15 cellular contexts compared by ENCODE assay signal in the genomic region with DNA sequence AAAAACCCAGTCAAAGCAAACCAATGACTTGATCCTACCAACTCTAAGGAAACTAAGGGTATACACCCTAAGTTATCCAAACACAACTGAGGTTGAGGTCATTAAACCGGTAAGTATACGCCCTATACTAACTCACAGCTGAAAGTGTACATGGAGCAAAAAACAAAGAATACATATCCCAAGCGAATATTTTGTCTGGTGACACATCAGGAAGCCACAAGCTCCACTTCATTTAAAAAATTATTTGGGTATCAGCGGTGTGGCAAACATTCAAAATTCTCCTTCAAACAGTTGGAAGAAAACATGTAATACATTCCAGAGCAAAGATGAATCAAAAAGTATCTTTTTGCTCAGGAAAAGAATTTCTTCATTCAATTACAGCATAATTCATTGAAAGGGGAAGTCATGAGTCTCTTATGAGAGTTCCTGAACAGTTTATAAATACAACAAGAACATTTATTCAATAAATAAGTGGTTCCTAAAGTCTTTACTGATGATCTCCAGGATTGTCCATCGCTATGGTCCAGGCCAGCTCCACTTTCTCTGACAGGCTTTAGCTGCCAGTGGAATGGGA. TPM values are rescaled to one million over a fixed set of nuclear protein-coding genes. Genes with fewer than 3 reads are reported as not detected.
A peak's percentile ranks its signal among the peaks of the same experiment; 100 is the strongest.
DNase-seq lines count a peak whose midpoint lies in the region; ATAC-seq and TF ChIP-seq lines count a peak whose summit lies in the region.
"Had no signal": no experiment of that assay in that cellular context is flagged by ENCODE, and none has a peak within 500 bp of the region (broad histone marks: within the 10 kb centered on the region; RNA-seq: fewer than 3 reads in every experiment).

No MANE protein-coding gene starts in this region.

- TF ChIP-seq CTCF in AG10803 (conservative IDR thresholded peaks at IDR 0.05; ENCODE audit: low read length) (no peak), DOHH2 (IDR thresholded peaks at IDR 0.05; ENCODE audit: low read depth, low read length, poor library complexity, severe bottlenecking) (no peak), lower lobe of right lung (IDR thresholded peaks at IDR 0.05) (no peak), WTC11 (IDR thresholded peaks at IDR 0.05) (no peak), gastroesophageal sphincter (IDR thresholded peaks at IDR 0.05) (no peak)

- no peak for ATAC-seq in T-helper 17 cell
- ATAC-seq in lower lobe of right lung = peak in 1 of 2 donors; percentile 9
- no peak for ATAC-seq in WTC11
- no peak for ATAC-seq in gastroesophageal sphincter
- ATAC-seq: heart right ventricle had no signal

- H3K4me3 ChIP-seq in AG10803 (ENCODE audit: low read length) = no peak overlapping the region
- H3K4me3 ChIP-seq in DOHH2 (ENCODE audit: low read length) = no peak overlapping the region
- no peak overlapping the region for H3K4me3 ChIP-seq in lower lobe of right lung
- H3K4me3 ChIP-seq in gastroesophageal sphincter = no peak overlapping the region
- H3K4me3 ChIP-seq: heart right ventricle, lung, ovary had no signal

- H3K4me2 ChIP-seq in DOHH2 (ENCODE audit: low read length) = no peak overlapping the region

- H3F3A ChIP-seq in DOHH2 (ENCODE audit: control insufficient read depth, insufficient read depth) = peaks cover 4% of the 10 kb centered on the region; the same call in 1 of the 2 replicates

- TF ChIP-seq POLR2A in gastroesophageal sphincter (IDR thresholded peaks at IDR 0.05) = no peak

- TF ChIP-seq EP300 in gastroesophageal sphincter (IDR thresholded peaks at IDR 0.05) = no peak

- H3K36me3 Mint-ChIP-seq in T-helper 17 cell (ENCODE audit: low read depth) (peaks cover 6% of the 10 kb centered on the region), WTC11 (no peaks in the 10 kb centered on the region)

- H3K27ac ChIP-seq in DOHH2 (ENCODE audit: low read depth, low read length) (peak overlapping the region; percentile 19; the same call in 1 of the 2 replicates), lower lobe of right lung (peak overlapping the region; percentile 63), gastroesophageal sphincter (no peak overlapping the region)
- H3K27ac ChIP-seq: ovary had no signal

- WGBS in gastroesophageal sphincter (ENCODE audit: low coverage in 1 of 2), 2 donors = 67 to 88% methylated on average over 5 of the region's 5 CpGs

- no peaks in the 10 kb centered on the region for H3K27me3 ChIP-seq in DOHH2 (ENCODE audit: control insufficient read depth, low read length)
- H3K27me3 ChIP-seq in lower lobe of right lung (ENCODE audit: low read depth) = no peaks in the 10 kb centered on the region
- no peaks in the 10 kb centered on the region for H3K27me3 ChIP-seq in gastroesophageal sphincter
- H3K27me3 ChIP-seq: heart right ventricle, ovary had no signal

- no peak overlapping the region for H3K27ac Mint-ChIP-seq in T-helper 17 cell
- no peak overlapping the region for H3K27ac Mint-ChIP-seq in WTC11

- H3K4me3 Mint-ChIP-seq in T-helper 17 cell (peak overlapping the region; percentile 51), WTC11 (no peak overlapping the region)

- no peaks in the 10 kb centered on the region for H3K79me2 ChIP-seq in DOHH2 (ENCODE audit: control insufficient read depth, low read length)

- H3K9me3 ChIP-seq in DOHH2 (ENCODE audit: control insufficient read depth, insufficient read depth, low read length) = no peaks in the 10 kb centered on the region
- H3K9me3 ChIP-seq in T-helper 17 cell (ENCODE audit: control insufficient read depth, low read length, poor library complexity, severe bottlenecking) = no peaks in the 10 kb centered on the region
- H3K9me3 ChIP-seq in lower lobe of right lung = no peaks in the 10 kb centered on the region
- no peaks in the 10 kb centered on the region for H3K9me3 ChIP-seq in gastroesophageal sphincter
- H3K9me3 ChIP-seq: heart right ventricle, ovary had no signal

- H3K36me3 ChIP-seq in DOHH2 (ENCODE audit: control insufficient read depth, low read length) (no peaks in the 10 kb centered on the region; the same call in 1 of the 2 replicates), lower lobe of right lung (peaks cover 11% of the 10 kb centered on the region), gastroesophageal sphincter (peaks cover 0 to 7% of the 10 kb centered on the region in 2 donors)
- H3K36me3 ChIP-seq: ovary had no signal

- H3K4me1 ChIP-seq in DOHH2 (ENCODE audit: control insufficient read depth, low read length) (peaks cover 54% of the 10 kb centered on the region), lower lobe of right lung (peaks cover 53% of the 10 kb centered on the region), gastroesophageal sphincter (no peaks in the 10 kb centered on the region)

- peaks cover 41% of the 10 kb centered on the region for H3K4me1 Mint-ChIP-seq in T-helper 17 cell
- no peaks in the 10 kb centered on the region for H3K4me1 Mint-ChIP-seq in WTC11

- DNase-seq in AG10803 (ENCODE audit: low read depth) (peak; percentile 11), T-helper 17 cell (no peak), lower lobe of right lung (no peak), NCI-H1417 treated with DMSO at 0.1 percent for 48 hours (lab: John Stamatoyannopoulos, UW) (no peak), WTC11 (ENCODE audit: low spot score) (no peak)
- DNase-seq in stimulated activated CD4-positive, alpha-beta T cell treated with anti-CD3 and anti-CD28 coated beads, Interleukin-1b, Interleukin-23, amount 100 ng/mL, for 48 hours = no peak
- DNase-seq: activated CD8-positive, alpha-beta memory T cell treated with anti-CD3 and anti-CD28 coated beads, Interleukin-2, amount 50 U/mL, for 48 hours; C1 segment of cervical spinal cord; heart right ventricle; NCI-H2171 treated with DMSO at 0.1 percent for 48 hours; ovary; T1000 had no signal

- H4K20me1 ChIP-seq in DOHH2 (ENCODE audit: control insufficient read depth, insufficient read depth, low read depth, low read length) = no peaks in the 10 kb centered on the region

- POLR2A ChIA-PET in WTC11 (lab: Charles Lee) = interaction anchor here (0.6 kb wide), 1 partner anchor 31 kb away, joined by 3 read pairs; no protein-coding TSS in a partner anchor

- no peaks in the 10 kb centered on the region for H3K27me3 Mint-ChIP-seq in T-helper 17 cell
- H3K27me3 Mint-ChIP-seq in WTC11 (ENCODE audit: low read depth) = no peaks in the 10 kb centered on the region; the same call in 1 of the 2 replicates

- intact Hi-C loops in lower lobe of right lung (cut with DNase I) = no loop called here

- H3K9me2 ChIP-seq in DOHH2 (replicated peaks; ENCODE audit: control insufficient read depth, low read length) = no peaks in the 10 kb centered on the region

- CTCF ChIA-PET in WTC11 (lab: Charles Lee) = no interaction called here

- no peaks in the 10 kb centered on the region for H3K9me3 Mint-ChIP-seq in WTC11

TF ChIP-seq in WTC11, 78 proteins besides CTCF, POLR2A, EP300 and RAD21 (continues in another document):
- TF ChIP-seq PRRX2 (CRISPR knock-in tag; IDR thresholded peaks at IDR 0.05) = no peak
- TF ChIP-seq, protein P1, sequence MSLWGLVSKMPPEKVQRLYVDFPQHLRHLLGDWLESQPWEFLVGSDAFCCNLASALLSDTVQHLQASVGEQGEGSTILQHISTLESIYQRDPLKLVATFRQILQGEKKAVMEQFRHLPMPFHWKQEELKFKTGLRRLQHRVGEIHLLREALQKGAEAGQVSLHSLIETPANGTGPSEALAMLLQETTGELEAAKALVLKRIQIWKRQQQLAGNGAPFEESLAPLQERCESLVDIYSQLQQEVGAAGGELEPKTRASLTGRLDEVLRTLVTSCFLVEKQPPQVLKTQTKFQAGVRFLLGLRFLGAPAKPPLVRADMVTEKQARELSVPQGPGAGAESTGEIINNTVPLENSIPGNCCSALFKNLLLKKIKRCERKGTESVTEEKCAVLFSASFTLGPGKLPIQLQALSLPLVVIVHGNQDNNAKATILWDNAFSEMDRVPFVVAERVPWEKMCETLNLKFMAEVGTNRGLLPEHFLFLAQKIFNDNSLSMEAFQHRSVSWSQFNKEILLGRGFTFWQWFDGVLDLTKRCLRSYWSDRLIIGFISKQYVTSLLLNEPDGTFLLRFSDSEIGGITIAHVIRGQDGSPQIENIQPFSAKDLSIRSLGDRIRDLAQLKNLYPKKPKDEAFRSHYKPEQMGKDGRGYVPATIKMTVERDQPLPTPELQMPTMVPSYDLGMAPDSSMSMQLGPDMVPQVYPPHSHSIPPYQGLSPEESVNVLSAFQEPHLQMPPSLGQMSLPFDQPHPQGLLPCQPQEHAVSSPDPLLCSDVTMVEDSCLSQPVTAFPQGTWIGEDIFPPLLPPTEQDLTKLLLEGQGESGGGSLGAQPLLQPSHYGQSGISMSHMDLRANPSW (CRISPR knock-in tag; conservative IDR thresholded peaks at IDR 0.05; ENCODE audit: low read depth) = no peak
- TF ChIP-seq TEAD1 (CRISPR knock-in tag; IDR thresholded peaks at IDR 0.05) = no peak
- TF ChIP-seq ZNF121 (CRISPR knock-in tag; IDR thresholded peaks at IDR 0.05) = no peak
- TF ChIP-seq ZNF232 (CRISPR knock-in tag; IDR thresholded peaks at IDR 0.05) = no peak
- no peak for TF ChIP-seq IRF2 (CRISPR knock-in tag; IDR thresholded peaks at IDR 0.05; ENCODE audit: borderline replicate concordance, low read depth)
- TF ChIP-seq, protein P2, sequence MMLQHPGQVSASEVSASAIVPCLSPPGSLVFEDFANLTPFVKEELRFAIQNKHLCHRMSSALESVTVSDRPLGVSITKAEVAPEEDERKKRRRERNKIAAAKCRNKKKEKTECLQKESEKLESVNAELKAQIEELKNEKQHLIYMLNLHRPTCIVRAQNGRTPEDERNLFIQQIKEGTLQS (CRISPR knock-in tag; conservative IDR thresholded peaks at IDR 0.05) = no peak
- TF ChIP-seq EMX1 (CRISPR knock-in tag; IDR thresholded peaks at IDR 0.05) = no peak
- no peak for TF ChIP-seq TCF7 (CRISPR knock-in tag; IDR thresholded peaks at IDR 0.05; ENCODE audit: low read depth)
- TF ChIP-seq FOXK1 (CRISPR knock-in tag; IDR thresholded peaks at IDR 0.05) = no peak
- no peak for TF ChIP-seq ZBTB21 (CRISPR knock-in tag; IDR thresholded peaks at IDR 0.05; ENCODE audit: borderline replicate concordance)

RNA-seq across cellular contexts. Expression of a gene that starts 4.5 kb away (rescaled TPM):
- total RNA-seq in T-helper 17 cell (10 to 100 TPM; 79.9 to 84.0 TPM), lower lobe of right lung (163 TPM), WTC11 (2021) (0.24 to 0.37 TPM in 2 of 3 replicates, not detected in the other), gastroesophageal sphincter (1 to 10 TPM in 3 of 4 donors, under 1 TPM in 1; 0.58 to 5.7 (median 2.4) TPM)

RNA-seq across cellular contexts. Expression of a gene that starts 22.8 kb away (rescaled TPM):
- total RNA-seq in T-helper 17 cell = 10 to 100 TPM; 24.5 to 26.4 TPM
- 12.8 TPM for total RNA-seq in lower lobe of right lung
- total RNA-seq in WTC11 (2021) = 1.6 to 2.1 TPM (median 2.0 TPM) in 3 replicates
- total RNA-seq in gastroesophageal sphincter = 1 to 10 TPM in 1 of 4 donors, under 1 TPM in 3; 0.54 to 3.8 (median 0.65) TPM

RNA-seq across cellular contexts. Expression of a gene that starts 34.7 kb away (rescaled TPM):
- total RNA-seq in T-helper 17 cell (under 1 TPM; 0.50 to 0.99 TPM), lower lobe of right lung (85.3 TPM), WTC11 (2021) (1.2 to 1.8 TPM (median 1.4 TPM) in 3 replicates), gastroesophageal sphincter (10 to 100 TPM in 3 of 4 donors, 1 to 10 TPM in 1; 8.7 to 57.0 (median 12.1) TPM)

RNA-seq across cellular contexts. Expression of a gene that starts 52.9 kb away (rescaled TPM):
- not detected for total RNA-seq in T-helper 17 cell
- 1.6 TPM for total RNA-seq in lower lobe of right lung
- 0.16 to 0.37 TPM (median 0.20 TPM) in 3 replicates for total RNA-seq in WTC11 (2021)
- 1 to 10 TPM in 1 of 4 donors, under 1 TPM in 3; 0.25 to 1.0 (median 0.49) TPM for total RNA-seq in gastroesophageal sphincter

Comparison
In these comparisons a context has a peak if more than half of its experiments do, and no peak if none do; other contexts are left out.
1. H3K27ac ChIP-seq: peak in DOHH2 (single experiment) and lower lobe of right lung (single experiment); none in gastroesophageal sphincter (0 of 4).
2. RNA of a gene that starts 4.5 kb away (total RNA-seq): 163 TPM in lower lobe of right lung (single experiment) and 79.9 to 84.0 TPM in T-helper 17 cell; 0.58 to 5.7 TPM in gastroesophageal sphincter and 0.24 to 0.37 TPM in WTC11; every median in the first group is over 10 times any median in the second.